8 cellular contexts compared by ENCODE assay signal in genomic region chr5:892390-893136, GRCh38. TPM values are rescaled to one million over a fixed set of nuclear protein-coding genes. Genes with fewer than 3 reads are reported as not detected.
DNase-seq lines count a peak whose midpoint lies in the region; ATAC-seq and TF ChIP-seq lines count a peak whose summit lies in the region.

BRD9 (minus strand) TSS chr5:892801; CDS start chr5:892657, 144 bp downstream.
TRIP13 (plus strand) TSS chr5:892884; CDS start chr5:892999, 115 bp downstream.

- TF ChIP-seq CTCF in fibroblast of the aortic adventitia (IDR thresholded peaks at IDR 0.05; ENCODE audit: insufficient read depth, low read length) (no peak), nephron progenitor cell (IDR thresholded peaks at IDR 0.05) (no peak)

- H3K4me3 ChIP-seq in HUES64 (ENCODE audit: low read length) = peak within 1 kb of the TSS; percentile 84
- H3K4me3 ChIP-seq in fibroblast of the aortic adventitia (ENCODE audit: low read depth, low read length) = peak within 1 kb of the TSS; percentile 98

- DNase-seq in DMS53 treated with DMSO at 0.1 percent for 48 hours (lab: John Stamatoyannopoulos, UW; ENCODE audit: unreplicated experiment) = peak; percentile 83
- DNase-seq in RKO (ENCODE audit: low spot score) = peak; percentile 83
- peak; percentile 84 for DNase-seq in activated T-helper 2 cell treated with anti-CD3 and anti-CD28 coated beads, Interferon-gamma antibody, Interleukin-2, Interleukin-4, amounts not matched to agents 10 μg/mL and 5 μg/mL and 100 μg/mL, durations not matched to agents 14 hours and 24 hours and 36 hours (ENCODE audit: low spot score)
- peak; percentile 63 for DNase-seq in fibroblast of the aortic adventitia (ENCODE audit: low read depth)
- DNase-seq in nephron progenitor cell = peak; percentile 87
- peak; percentile 83 to 85 for DNase-seq in stimulated activated naive CD8-positive, alpha-beta T cell treated with anti-CD3 and anti-CD28 coated beads, Interleukin-15, amount 100 ng/mL, for 72 hours

- H3K27me3 ChIP-seq in HUES64 (ENCODE audit: insufficient read depth, low read length) = no peaks in the 10 kb centered on the region

- H3K27ac Mint-ChIP-seq in activated T-helper 2 cell treated with anti-CD3 and anti-CD28 coated beads, Interferon-gamma antibody, Interleukin-2, Interleukin-4, amounts not matched to agents 10 μg/mL and 5 μg/mL and 100 μg/mL, durations not matched to agents 14 hours and 24 hours and 36 hours = peak within 1 kb of the TSS; percentile 86
- H3K27ac Mint-ChIP-seq in nephron progenitor cell = peak within 1 kb of the TSS; percentile 86
- peak within 1 kb of the TSS; percentile 92 to 93 for H3K27ac Mint-ChIP-seq in stimulated activated naive CD8-positive, alpha-beta T cell treated with anti-CD3 and anti-CD28 coated beads, Interleukin-15, amount 100 ng/mL, for 72 hours

- no peaks in the 10 kb centered on the region for H3K27me3 Mint-ChIP-seq in activated T-helper 2 cell treated with anti-CD3 and anti-CD28 coated beads, Interferon-gamma antibody, Interleukin-2, Interleukin-4, amounts not matched to agents 10 μg/mL and 5 μg/mL and 100 μg/mL, durations not matched to agents 14 hours and 24 hours and 36 hours (ENCODE audit: low read depth)
- H3K27me3 Mint-ChIP-seq in nephron progenitor cell (ENCODE audit: low read depth, poor library complexity) = no peaks in the 10 kb centered on the region
- H3K27me3 Mint-ChIP-seq in stimulated activated naive CD8-positive, alpha-beta T cell treated with anti-CD3 and anti-CD28 coated beads, Interleukin-15, amount 100 ng/mL, for 72 hours = no peaks in the 10 kb centered on the region

- peaks cover 32% of the 10 kb centered on the region for H3K4me1 Mint-ChIP-seq in activated T-helper 2 cell treated with anti-CD3 and anti-CD28 coated beads, Interferon-gamma antibody, Interleukin-2, Interleukin-4, amounts not matched to agents 10 μg/mL and 5 μg/mL and 100 μg/mL, durations not matched to agents 14 hours and 24 hours and 36 hours (ENCODE audit: low read depth)
- peaks cover 26% of the 10 kb centered on the region for H3K4me1 Mint-ChIP-seq in nephron progenitor cell
- peaks cover 41% of the 10 kb centered on the region for H3K4me1 Mint-ChIP-seq in stimulated activated naive CD8-positive, alpha-beta T cell treated with anti-CD3 and anti-CD28 coated beads, Interleukin-15, amount 100 ng/mL, for 72 hours

- peak within 1 kb of the TSS; percentile 86 for H3K4me3 Mint-ChIP-seq in activated T-helper 2 cell treated with anti-CD3 and anti-CD28 coated beads, Interferon-gamma antibody, Interleukin-2, Interleukin-4, amounts not matched to agents 10 μg/mL and 5 μg/mL and 100 μg/mL, durations not matched to agents 14 hours and 24 hours and 36 hours (ENCODE audit: low read depth)
- peak within 1 kb of the TSS; percentile 84 for H3K4me3 Mint-ChIP-seq in nephron progenitor cell
- H3K4me3 Mint-ChIP-seq in stimulated activated naive CD8-positive, alpha-beta T cell treated with anti-CD3 and anti-CD28 coated beads, Interleukin-15, amount 100 ng/mL, for 72 hours = peak within 1 kb of the TSS; percentile 80 to 90

- peaks cover 10% of the 10 kb centered on the region; the same call in 1 of the 2 replicates for H3K4me1 ChIP-seq in HUES64 (ENCODE audit: insufficient read depth, low read length)

- H3K9ac ChIP-seq in HUES64 (ENCODE audit: low read depth, low read length) = peak within 1 kb of the TSS; percentile 97

- no peaks in the 10 kb centered on the region for H3K9me3 ChIP-seq in HUES64 (ENCODE audit: insufficient read depth, low read depth, low read length)

- peaks cover 68% of the 10 kb centered on the region for H3K36me3 Mint-ChIP-seq in activated T-helper 2 cell treated with anti-CD3 and anti-CD28 coated beads, Interferon-gamma antibody, Interleukin-2, Interleukin-4, amounts not matched to agents 10 μg/mL and 5 μg/mL and 100 μg/mL, durations not matched to agents 14 hours and 24 hours and 36 hours (ENCODE audit: low read depth)
- peaks cover 40% of the 10 kb centered on the region for H3K36me3 Mint-ChIP-seq in nephron progenitor cell (ENCODE audit: low read depth)

- no peaks in the 10 kb centered on the region for H3K9me3 Mint-ChIP-seq in activated T-helper 2 cell treated with anti-CD3 and anti-CD28 coated beads, Interferon-gamma antibody, Interleukin-2, Interleukin-4, amounts not matched to agents 10 μg/mL and 5 μg/mL and 100 μg/mL, durations not matched to agents 14 hours and 24 hours and 36 hours
- H3K9me3 Mint-ChIP-seq in nephron progenitor cell = no peaks in the 10 kb centered on the region
- H3K9me3 Mint-ChIP-seq in stimulated activated naive CD8-positive, alpha-beta T cell treated with anti-CD3 and anti-CD28 coated beads, Interleukin-15, amount 100 ng/mL, for 72 hours = no peaks in the 10 kb centered on the region

- under 1% methylated on average over 91 of the region's 91 CpGs for WGBS in HUES64

- intact Hi-C loops in activated T-helper 2 cell treated with anti-CD3 and anti-CD28 coated beads, Interferon-gamma antibody, Interleukin-2, Interleukin-4, amounts not matched to agents 10 μg/mL and 5 μg/mL and 100 μg/mL, durations not matched to agents 14 hours and 24 hours and 36 hours (cut with micrococcal nuclease) = no loop called here

- H3K27ac ChIP-seq in HUES64 (ENCODE audit: low read depth, low read length) = peak within 1 kb of the TSS; percentile 92

- ATAC-seq in GM21515 (IDR thresholded peaks at IDR 0.05; ENCODE audit: unreplicated experiment) = peak; percentile 95
- ATAC-seq in stimulated activated naive CD8-positive, alpha-beta T cell treated with anti-CD3 and anti-CD28 coated beads, Interleukin-15, amount 100 ng/mL, for 72 hours = peak; percentile 99

- peaks cover 74% of the 10 kb centered on the region for H3K36me3 ChIP-seq in HUES64 (ENCODE audit: insufficient read depth, low read length)

RNA-seq across cellular contexts. Expression of gene BRD9, which starts in this region (rescaled TPM):
- polyA plus RNA-seq in HUES64 (2013, experiment 1 of 2) = 32.3 TPM
- polyA plus RNA-seq in HUES64 (2013, experiment 2 of 2) = 34.2 TPM
- total RNA-seq in activated T-helper 2 cell treated with anti-CD3 and anti-CD28 coated beads, Interferon-gamma antibody, Interleukin-2, Interleukin-4, amounts not matched to agents 10 μg/mL and 5 μg/mL and 100 μg/mL, durations not matched to agents 14 hours and 24 hours and 36 hours = 72.9 and 73.2 TPM in 2 replicates
- total RNA-seq in fibroblast of the aortic adventitia (ENCODE audit: low replicate concordance) = 26.8 and 119 TPM in 2 replicates

RNA-seq across cellular contexts. Expression of gene TRIP13, which starts in this region (rescaled TPM):
- 40.2 TPM for polyA plus RNA-seq in HUES64 (2013, experiment 1 of 2)
- 35.9 TPM for polyA plus RNA-seq in HUES64 (2013, experiment 2 of 2)
- total RNA-seq in activated T-helper 2 cell treated with anti-CD3 and anti-CD28 coated beads, Interferon-gamma antibody, Interleukin-2, Interleukin-4, amounts not matched to agents 10 μg/mL and 5 μg/mL and 100 μg/mL, durations not matched to agents 14 hours and 24 hours and 36 hours = 36.6 and 37.6 TPM in 2 replicates
- total RNA-seq in fibroblast of the aortic adventitia (ENCODE audit: low replicate concordance) = 4.4 and 32.5 TPM in 2 replicates

Comparison
In these comparisons a context has a peak if more than half of its experiments do, and no peak if none do; other contexts are left out.
1. Peak in every context shown above with its lines: DNase-seq, ATAC-seq, H3K4me3 ChIP-seq and H3K27ac ChIP-seq.